In the genomic region with DNA sequence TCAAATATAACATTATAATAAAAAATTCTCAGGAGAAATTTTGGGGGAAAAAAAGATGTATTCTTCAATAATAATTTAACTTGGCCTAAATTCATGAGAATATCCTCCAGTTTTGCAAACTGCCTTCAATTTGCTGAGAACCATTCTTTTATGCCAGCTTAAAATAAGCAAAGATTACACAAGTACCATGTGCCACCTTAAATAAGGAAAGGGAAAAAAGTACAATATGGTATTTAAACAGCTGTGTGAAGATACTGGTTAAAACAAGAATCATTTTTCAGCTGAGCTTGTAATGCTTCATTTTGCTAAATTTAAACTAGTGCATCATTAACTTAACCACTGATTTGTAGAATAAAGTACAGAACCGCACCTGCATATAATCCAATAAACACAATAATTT, we compare ENCODE assay signal across 20 cellular contexts.
DNase-seq lines count a peak whose midpoint lies in the region; FAIRE-seq and TF ChIP-seq lines count a peak whose summit lies in the region.
"Had no signal": no experiment of that assay in that cellular context is flagged by ENCODE, and none has a peak within 500 bp of the region (broad histone marks: within the 10 kb centered on the region; RNA-seq: fewer than 3 reads in every experiment).

No MANE protein-coding gene starts in this region.

- H3K4me3 ChIP-seq in small intestine (ENCODE audit: low read depth in 1 of 2, low read length in 2 of 2): no peak overlapping the region
- H3K4me3 ChIP-seq: BLaER1, GM12878, GM23338 had no signal

- no peaks in the 10 kb centered on the region for H3K4me1 ChIP-seq in small intestine (ENCODE audit: control insufficient read depth in 2 of 2, insufficient read depth in 1 of 2, low read depth in 1 of 2, low read length in 1 of 2)
- H3K4me1 ChIP-seq: BLaER1, Caco-2 had no signal

- DNase-seq in D721Med (ENCODE audit: insufficient read length, low spot score) (no peak), middle frontal gyrus (ENCODE audit: extremely low spot score, low spot score) (peak; percentile 21), small intestine (no peak), NCI-H82 treated with DMSO at 0.1 percent for 48 hours (lab: John Stamatoyannopoulos, UW; ENCODE audit: unreplicated experiment) (no peak), GM13976 (ENCODE audit: low spot score) (no peak), iPS-NIHi7 (ENCODE audit: extremely low spot score) (no peak)
- DNase-seq: Caco-2; CD4-positive, CD25-positive, alpha-beta regulatory T cell; CD8-positive, alpha-beta T cell; DMS 273 treated with DMSO at 0.1 percent for 48 hours; DMS79; EL; GDM1; H9 had no signal

- H3K36me3 ChIP-seq in small intestine (ENCODE audit: control insufficient read depth in 2 of 2, insufficient read depth in 2 of 2, low read length in 2 of 2): no peaks in the 10 kb centered on the region
- H3K36me3 ChIP-seq: BLaER1 had no signal

- TF ChIP-seq CTCF in D721Med (IDR thresholded peaks at IDR 0.05; ENCODE audit: insufficient read depth, missing control alignments) (no peak), GM13976 (IDR thresholded peaks at IDR 0.05; ENCODE audit: borderline replicate concordance, control extremely low read depth, extremely low read depth, insufficient read depth, missing control alignments) (no peak)

- WGBS in small intestine, 3 donors: 93 to 99% (median 94%) methylated on average over 1 of the region's 1 CpG

- in situ Hi-C loops in GM13976 (cut with MboI; ENCODE audit: low sequenced_read_pairs, unreplicated experiment): no loop called here

- no peaks in the 10 kb centered on the region for H3K27me3 ChIP-seq in small intestine (ENCODE audit: control insufficient read depth in 2 of 2, insufficient read depth in 2 of 2, low read length in 2 of 2)
- H3K27me3 ChIP-seq: BLaER1 had no signal

- no peak overlapping the region for H3K27ac ChIP-seq in small intestine (ENCODE audit: low read depth in 1 of 2, low read length in 1 of 2)
- H3K27ac ChIP-seq: 22Rv1, BLaER1, C4-2B had no signal

- H3K9me3 ChIP-seq in small intestine (ENCODE audit: control insufficient read depth, low read depth): no peaks in the 10 kb centered on the region
- H3K9me3 ChIP-seq: BLaER1, Caco-2 had no signal

- peak; percentile 56 for FAIRE-seq in D721Med (lab: Jason Lieb, UNC)
- FAIRE-seq in small intestine (lab: Jason Lieb, UNC): peak; percentile 39
- FAIRE-seq: GM12878, GM19239 had no signal
